ENCODE assay signal across 13 cellular contexts in genomic region chr10:130994191-130994590, GRCh38.
DNase-seq lines count a peak whose midpoint lies in the region; ATAC-seq and TF ChIP-seq lines count a peak whose summit lies in the region.
"Had no signal": no experiment of that assay in that cellular context is flagged by ENCODE, and none has a peak within 500 bp of the region (broad histone marks: within the 10 kb centered on the region; RNA-seq: fewer than 3 reads in every experiment).

No MANE protein-coding gene starts in this region.

- peak; percentile 3 for DNase-seq in HT1080 (ENCODE audit: low read depth)
- peak; percentile 76 for DNase-seq in RWPE1 (ENCODE audit: low spot score)
- peak; percentile 27 to 82 for DNase-seq in lower leg skin (ENCODE audit: low spot score in 2 of 2)
- no peak for DNase-seq in aorta
- DNase-seq in OCI-M2 (lab: John Stamatoyannopoulos, UW; ENCODE audit: unreplicated experiment): no peak
- DNase-seq: BE2C; Caco-2; CD8-positive, alpha-beta memory T cell; GF-D8 had no signal

- peaks cover 2% of the 10 kb centered on the region for H3K9me3 ChIP-seq in aorta (ENCODE audit: control insufficient read depth, low read length)
- H3K9me3 ChIP-seq: A549, BE2C, Caco-2 had no signal

- H3K36me3 ChIP-seq in aorta (ENCODE audit: control insufficient read depth in 1 of 2, insufficient read depth in 2 of 2, low read length in 1 of 2): no peaks in the 10 kb centered on the region
- H3K36me3 ChIP-seq: BE2C, HAP-1 had no signal

- CTCF ChIA-PET in RWPE1 (lab: Yijun Ruan, JAX): interaction anchor here (0.7 kb wide), 1 partner anchor 23 kb away, joined by 3 read pairs; no protein-coding TSS in a partner anchor

- H3K4me3 ChIP-seq in lower leg skin (ENCODE audit: low read depth, poor library complexity, severe bottlenecking) (no peak overlapping the region), aorta (ENCODE audit: low read length in 2 of 2) (no peak overlapping the region)
- H3K4me3 ChIP-seq: A549, HAP-1 had no signal

- H3K27me3 ChIP-seq in aorta (ENCODE audit: control insufficient read depth in 1 of 2, insufficient read depth in 2 of 2, low read length in 1 of 2): no peaks in the 10 kb centered on the region
- H3K27me3 ChIP-seq: BE2C had no signal

- 59 to 80% methylated on average over 7 of the region's 7 CpGs for WGBS in lower leg skin, 2 donors
- 87 to 90% methylated on average over 7 of the region's 7 CpGs for WGBS in aorta, 2 donors

- ATAC-seq in aorta (ENCODE audit: low FRiP score): peak; percentile 23
- no peak for ATAC-seq in GM19467 (IDR thresholded peaks at IDR 0.05; ENCODE audit: unreplicated experiment)
- ATAC-seq: A549, HepG2 had no signal

- TF ChIP-seq POLR2A in lower leg skin (IDR thresholded peaks at IDR 0.05): no peak

- no peak for TF ChIP-seq CTCF in RWPE1 (conservative IDR thresholded peaks at IDR 0.05; ENCODE audit: low read depth)
- no peak for TF ChIP-seq CTCF in lower leg skin (IDR thresholded peaks at IDR 0.05)

- no peaks in the 10 kb centered on the region for H3K4me1 ChIP-seq in aorta (ENCODE audit: control insufficient read depth in 1 of 2, insufficient read depth in 2 of 2, low read length in 2 of 2)
- H3K4me1 ChIP-seq: A549, BE2C, Caco-2, HAP-1 had no signal

- H3K27ac ChIP-seq in RWPE1: no peak overlapping the region
- H3K27ac ChIP-seq in aorta (ENCODE audit: low read depth in 1 of 2, low read length in 2 of 2): no peak overlapping the region
- H3K27ac ChIP-seq: A549 had no signal

- intact Hi-C loops in lower leg skin (cut with DNase I; ENCODE audit: low total_unique reads) (no loop called here), aorta (cut with DNase I) (no loop called here)

- POLR2A ChIA-PET in RWPE1 (lab: Yijun Ruan, JAX; ENCODE audit: low non-redundant PET): no interaction called here

Comparison
In these comparisons a context has a peak if more than half of its experiments do, and no peak if none do; other contexts are left out.
1. DNase-seq: peak in HT1080 (single experiment), RWPE1 (single experiment) and lower leg skin (2 of 2); none in aorta (0 of 2) and OCI-M2 (single experiment).